In the genomic region with DNA sequence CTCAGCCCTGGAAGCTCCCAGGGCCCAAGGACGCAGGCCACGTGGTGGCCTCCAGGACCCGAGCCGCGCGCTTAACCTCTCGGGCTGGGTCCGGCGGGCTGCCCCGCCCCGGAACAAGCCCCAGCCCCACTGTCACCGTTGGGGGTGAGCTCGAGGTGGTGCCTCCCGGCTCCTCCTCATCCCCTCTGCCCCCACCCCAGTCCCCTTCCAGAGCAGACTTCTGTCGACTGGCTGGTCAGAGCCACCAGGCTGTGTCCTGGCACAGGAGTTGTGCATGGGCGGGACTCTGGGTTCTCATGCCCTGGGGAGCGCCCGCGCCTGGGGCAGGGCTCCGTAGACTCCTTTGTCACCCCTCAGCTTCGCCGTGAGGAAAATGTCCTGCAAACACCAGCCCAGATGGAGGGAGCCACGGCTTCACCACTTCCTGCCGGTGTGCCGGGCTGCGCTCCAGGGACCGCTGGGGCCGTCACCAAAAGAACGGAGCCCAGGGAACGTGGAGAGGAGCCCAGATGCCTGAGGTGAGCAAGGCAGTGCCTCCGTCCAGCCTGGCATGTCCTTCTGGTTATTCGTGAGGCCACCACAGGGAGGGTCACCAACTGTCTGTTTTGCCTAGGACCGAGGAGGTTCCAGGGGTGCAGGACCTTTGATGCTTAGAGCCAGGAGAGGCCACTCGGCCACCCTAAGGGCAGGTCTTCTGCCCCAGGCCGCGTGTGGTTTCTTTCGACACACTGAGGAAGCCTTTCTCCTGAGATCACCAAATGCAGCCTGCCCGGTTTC, we compare ENCODE assay signal across 1 cellular context.
TF ChIP-seq lines count a peak whose summit lies in the region.

No MANE protein-coding gene starts in this region.

TF ChIP-seq in HepG2, 621 proteins besides CTCF, POLR2A, EP300 and RAD21 (continued from another document and continues in another):
- TF ChIP-seq, protein P1, sequence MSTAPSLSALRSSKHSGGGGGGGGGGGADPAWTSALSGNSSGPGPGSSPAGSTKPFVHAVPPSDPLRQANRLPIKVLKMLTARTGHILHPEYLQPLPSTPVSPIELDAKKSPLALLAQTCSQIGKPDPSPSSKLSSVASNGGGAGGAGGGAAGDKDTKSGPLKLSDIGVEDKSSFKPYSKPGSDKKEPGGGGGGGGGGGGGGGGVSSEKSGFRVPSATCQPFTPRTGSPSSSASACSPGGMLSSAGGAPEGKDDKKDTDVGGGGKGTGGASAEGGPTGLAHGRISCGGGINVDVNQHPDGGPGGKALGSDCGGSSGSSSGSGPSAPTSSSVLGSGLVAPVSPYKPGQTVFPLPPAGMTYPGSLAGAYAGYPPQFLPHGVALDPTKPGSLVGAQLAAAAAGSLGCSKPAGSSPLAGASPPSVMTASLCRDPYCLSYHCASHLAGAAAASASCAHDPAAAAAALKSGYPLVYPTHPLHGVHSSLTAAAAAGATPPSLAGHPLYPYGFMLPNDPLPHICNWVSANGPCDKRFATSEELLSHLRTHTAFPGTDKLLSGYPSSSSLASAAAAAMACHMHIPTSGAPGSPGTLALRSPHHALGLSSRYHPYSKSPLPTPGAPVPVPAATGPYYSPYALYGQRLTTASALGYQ (CRISPR knock-in tag; IDR thresholded peaks at IDR 0.05) = peak; percentile 62; the same call in 1 of the 2 replicates
- TF ChIP-seq MEIS1 (CRISPR knock-in tag; IDR thresholded peaks at IDR 0.05; ENCODE audit: borderline replicate concordance) (peak; percentile 79), ZNF350 (CRISPR knock-in tag; IDR thresholded peaks at IDR 0.05; ENCODE audit: borderline replicate concordance, low read depth) (no peak), FIP1L1 (IDR thresholded peaks at IDR 0.05; ENCODE audit: borderline replicate concordance, insufficient read depth, low read depth, low read length) (no peak), DNMT3B (CRISPR knock-in tag; conservative IDR thresholded peaks at IDR 0.05) (no peak), PITX1 (CRISPR knock-in tag; IDR thresholded peaks at IDR 0.05) (peak; percentile 12; the same call in 1 of the 2 replicates), MAFK (conservative IDR thresholded peaks at IDR 0.05 in 1 of 2, IDR thresholded peaks at IDR 0.05 in 1 of 2; ENCODE audit: low read length in 2 of 2) (no peak), FOXJ3 (CRISPR knock-in tag; IDR thresholded peaks at IDR 0.05; ENCODE audit: borderline replicate concordance) (no peak), ZNF570 (CRISPR knock-in tag; IDR thresholded peaks at IDR 0.05; ENCODE audit: borderline replicate concordance) (no peak), DMAP1 (CRISPR knock-in tag; IDR thresholded peaks at IDR 0.05) (peak; percentile 93), CENPT (CRISPR knock-in tag; IDR thresholded peaks at IDR 0.05; ENCODE audit: low read depth) (no peak; the same call in 1 of the 2 replicates), HNRNPK (IDR thresholded peaks at IDR 0.05; ENCODE audit: low read depth, low read length, poor library complexity, severe bottlenecking) (peak; percentile 65), MEF2D (CRISPR knock-in tag; IDR thresholded peaks at IDR 0.05) (no peak), CBX2 (IDR thresholded peaks at IDR 0.05; ENCODE audit: low read depth, low read length) (no peak), CBX2 (CRISPR knock-in tag; IDR thresholded peaks at IDR 0.05; ENCODE audit: low read depth) (no peak), ZNF746 (CRISPR knock-in tag; IDR thresholded peaks at IDR 0.05) (0 out of 2 replicates have a peak, but pooled peaks have one; percentile 36), ZNF879 (CRISPR knock-in tag; IDR thresholded peaks at IDR 0.05) (no peak; the same call in 1 of the 2 replicates), NR2C2 (CRISPR knock-in tag; IDR thresholded peaks at IDR 0.05; ENCODE audit: borderline replicate concordance) (0 out of 2 replicates have a peak, but pooled peaks have one; percentile 43), ZNF382 (CRISPR knock-in tag; IDR thresholded peaks at IDR 0.05; ENCODE audit: borderline replicate concordance) (no peak), ZNF75D (CRISPR knock-in tag; IDR thresholded peaks at IDR 0.05; ENCODE audit: borderline replicate concordance) (no peak), GABPA (IDR thresholded peaks at IDR 0.05; ENCODE audit: low read depth, low read length) (no peak), GABPA (CRISPR knock-in tag; IDR thresholded peaks at IDR 0.05; ENCODE audit: low read depth) (peak; percentile 68), ZNF616 (CRISPR knock-in tag; IDR thresholded peaks at IDR 0.05; ENCODE audit: low read depth) (no peak), XRCC5 (optimal IDR thresholded peaks at IDR 0.05; ENCODE audit: low read length) (no peak), SP4 (CRISPR knock-in tag; IDR thresholded peaks at IDR 0.05) (no peak; the same call in 1 of the 2 replicates), ARNT (IDR thresholded peaks at IDR 0.05) (no peak), ZNF790 (CRISPR knock-in tag; IDR thresholded peaks at IDR 0.05; ENCODE audit: borderline replicate concordance) (no peak), NFKB2 (CRISPR knock-in tag; IDR thresholded peaks at IDR 0.05; ENCODE audit: borderline replicate concordance) (peak; percentile 86), POLR2AphosphoS2 (IDR thresholded peaks at IDR 0.05; ENCODE audit: low read depth, low read length) (no peak)
- TF ChIP-seq, protein P2, sequence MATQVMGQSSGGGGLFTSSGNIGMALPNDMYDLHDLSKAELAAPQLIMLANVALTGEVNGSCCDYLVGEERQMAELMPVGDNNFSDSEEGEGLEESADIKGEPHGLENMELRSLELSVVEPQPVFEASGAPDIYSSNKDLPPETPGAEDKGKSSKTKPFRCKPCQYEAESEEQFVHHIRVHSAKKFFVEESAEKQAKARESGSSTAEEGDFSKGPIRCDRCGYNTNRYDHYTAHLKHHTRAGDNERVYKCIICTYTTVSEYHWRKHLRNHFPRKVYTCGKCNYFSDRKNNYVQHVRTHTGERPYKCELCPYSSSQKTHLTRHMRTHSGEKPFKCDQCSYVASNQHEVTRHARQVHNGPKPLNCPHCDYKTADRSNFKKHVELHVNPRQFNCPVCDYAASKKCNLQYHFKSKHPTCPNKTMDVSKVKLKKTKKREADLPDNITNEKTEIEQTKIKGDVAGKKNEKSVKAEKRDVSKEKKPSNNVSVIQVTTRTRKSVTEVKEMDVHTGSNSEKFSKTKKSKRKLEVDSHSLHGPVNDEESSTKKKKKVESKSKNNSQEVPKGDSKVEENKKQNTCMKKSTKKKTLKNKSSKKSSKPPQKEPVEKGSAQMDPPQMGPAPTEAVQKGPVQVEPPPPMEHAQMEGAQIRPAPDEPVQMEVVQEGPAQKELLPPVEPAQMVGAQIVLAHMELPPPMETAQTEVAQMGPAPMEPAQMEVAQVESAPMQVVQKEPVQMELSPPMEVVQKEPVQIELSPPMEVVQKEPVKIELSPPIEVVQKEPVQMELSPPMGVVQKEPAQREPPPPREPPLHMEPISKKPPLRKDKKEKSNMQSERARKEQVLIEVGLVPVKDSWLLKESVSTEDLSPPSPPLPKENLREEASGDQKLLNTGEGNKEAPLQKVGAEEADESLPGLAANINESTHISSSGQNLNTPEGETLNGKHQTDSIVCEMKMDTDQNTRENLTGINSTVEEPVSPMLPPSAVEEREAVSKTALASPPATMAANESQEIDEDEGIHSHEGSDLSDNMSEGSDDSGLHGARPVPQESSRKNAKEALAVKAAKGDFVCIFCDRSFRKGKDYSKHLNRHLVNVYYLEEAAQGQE (IDR thresholded peaks at IDR 0.05; ENCODE audit: borderline replicate concordance in 1 of 2, low read depth in 1 of 2, low read length in 2 of 2) = no peak; a peak in 1 of 4 replicates
- TF ChIP-seq, protein P3, sequence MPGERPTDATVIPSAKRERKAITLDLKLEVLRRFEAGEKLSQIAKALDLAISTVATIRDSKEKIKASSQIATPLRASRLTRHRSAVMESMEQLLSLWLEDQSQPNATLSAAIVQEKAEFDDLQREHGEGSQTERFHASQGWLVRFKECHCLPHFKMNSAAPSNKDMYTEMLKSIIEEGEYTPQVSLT (CRISPR knock-in tag; IDR thresholded peaks at IDR 0.05; ENCODE audit: borderline replicate concordance, low read depth) = no peak
- TF ChIP-seq, protein P4, sequence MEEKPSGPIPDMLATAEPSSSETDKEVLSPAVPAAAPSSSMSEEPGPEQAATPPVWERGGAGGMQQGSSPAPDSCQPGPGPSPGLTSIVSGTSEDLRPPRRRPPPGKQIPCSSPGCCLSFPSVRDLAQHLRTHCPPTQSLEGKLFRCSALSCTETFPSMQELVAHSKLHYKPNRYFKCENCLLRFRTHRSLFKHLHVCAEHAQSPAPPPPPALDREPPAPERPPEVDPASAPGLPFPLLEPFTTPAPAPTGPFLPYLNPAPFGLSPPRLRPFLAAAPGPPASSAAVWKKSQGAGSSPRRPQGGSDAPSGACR (CRISPR knock-in tag; IDR thresholded peaks at IDR 0.05) = no peak
- TF ChIP-seq, protein P5, sequence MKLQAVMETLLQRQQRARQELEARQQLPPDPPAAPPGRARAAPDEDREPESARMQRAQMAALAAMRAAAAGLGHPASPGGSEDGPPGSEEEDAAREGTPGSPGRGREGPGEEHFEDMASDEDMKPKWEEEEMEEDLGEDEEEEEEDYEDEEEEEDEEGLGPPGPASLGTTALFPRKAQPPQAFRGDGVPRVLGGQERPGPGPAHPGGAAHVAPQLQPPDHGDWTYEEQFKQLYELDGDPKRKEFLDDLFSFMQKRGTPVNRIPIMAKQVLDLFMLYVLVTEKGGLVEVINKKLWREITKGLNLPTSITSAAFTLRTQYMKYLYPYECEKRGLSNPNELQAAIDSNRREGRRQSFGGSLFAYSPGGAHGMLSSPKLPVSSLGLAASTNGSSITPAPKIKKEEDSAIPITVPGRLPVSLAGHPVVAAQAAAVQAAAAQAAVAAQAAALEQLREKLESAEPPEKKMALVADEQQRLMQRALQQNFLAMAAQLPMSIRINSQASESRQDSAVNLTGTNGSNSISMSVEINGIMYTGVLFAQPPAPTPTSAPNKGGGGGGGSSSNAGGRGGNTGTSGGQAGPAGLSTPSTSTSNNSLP (IDR thresholded peaks at IDR 0.05; ENCODE audit: low read depth, low read length) = no peak
- TF ChIP-seq, protein P6, sequence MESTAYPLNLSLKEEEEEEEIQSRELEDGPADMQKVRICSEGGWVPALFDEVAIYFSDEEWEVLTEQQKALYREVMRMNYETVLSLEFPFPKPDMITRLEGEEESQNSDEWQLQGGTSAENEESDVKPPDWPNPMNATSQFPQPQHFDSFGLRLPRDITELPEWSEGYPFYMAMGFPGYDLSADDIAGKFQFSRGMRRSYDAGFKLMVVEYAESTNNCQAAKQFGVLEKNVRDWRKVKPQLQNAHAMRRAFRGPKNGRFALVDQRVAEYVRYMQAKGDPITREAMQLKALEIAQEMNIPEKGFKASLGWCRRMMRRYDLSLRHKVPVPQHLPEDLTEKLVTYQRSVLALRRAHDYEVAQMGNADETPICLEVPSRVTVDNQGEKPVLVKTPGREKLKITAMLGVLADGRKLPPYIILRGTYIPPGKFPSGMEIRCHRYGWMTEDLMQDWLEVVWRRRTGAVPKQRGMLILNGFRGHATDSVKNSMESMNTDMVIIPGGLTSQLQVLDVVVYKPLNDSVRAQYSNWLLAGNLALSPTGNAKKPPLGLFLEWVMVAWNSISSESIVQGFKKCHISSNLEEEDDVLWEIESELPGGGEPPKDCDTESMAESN (CRISPR knock-in tag; conservative IDR thresholded peaks at IDR 0.05) = 0 out of 2 replicates have a peak, but pooled peaks have one; percentile 43
- TF ChIP-seq, protein P7, sequence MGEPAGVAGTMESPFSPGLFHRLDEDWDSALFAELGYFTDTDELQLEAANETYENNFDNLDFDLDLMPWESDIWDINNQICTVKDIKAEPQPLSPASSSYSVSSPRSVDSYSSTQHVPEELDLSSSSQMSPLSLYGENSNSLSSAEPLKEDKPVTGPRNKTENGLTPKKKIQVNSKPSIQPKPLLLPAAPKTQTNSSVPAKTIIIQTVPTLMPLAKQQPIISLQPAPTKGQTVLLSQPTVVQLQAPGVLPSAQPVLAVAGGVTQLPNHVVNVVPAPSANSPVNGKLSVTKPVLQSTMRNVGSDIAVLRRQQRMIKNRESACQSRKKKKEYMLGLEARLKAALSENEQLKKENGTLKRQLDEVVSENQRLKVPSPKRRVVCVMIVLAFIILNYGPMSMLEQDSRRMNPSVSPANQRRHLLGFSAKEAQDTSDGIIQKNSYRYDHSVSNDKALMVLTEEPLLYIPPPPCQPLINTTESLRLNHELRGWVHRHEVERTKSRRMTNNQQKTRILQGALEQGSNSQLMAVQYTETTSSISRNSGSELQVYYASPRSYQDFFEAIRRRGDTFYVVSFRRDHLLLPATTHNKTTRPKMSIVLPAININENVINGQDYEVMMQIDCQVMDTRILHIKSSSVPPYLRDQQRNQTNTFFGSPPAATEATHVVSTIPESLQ (CRISPR knock-in tag; conservative IDR thresholded peaks at IDR 0.05) = no peak
- TF ChIP-seq, protein P8, sequence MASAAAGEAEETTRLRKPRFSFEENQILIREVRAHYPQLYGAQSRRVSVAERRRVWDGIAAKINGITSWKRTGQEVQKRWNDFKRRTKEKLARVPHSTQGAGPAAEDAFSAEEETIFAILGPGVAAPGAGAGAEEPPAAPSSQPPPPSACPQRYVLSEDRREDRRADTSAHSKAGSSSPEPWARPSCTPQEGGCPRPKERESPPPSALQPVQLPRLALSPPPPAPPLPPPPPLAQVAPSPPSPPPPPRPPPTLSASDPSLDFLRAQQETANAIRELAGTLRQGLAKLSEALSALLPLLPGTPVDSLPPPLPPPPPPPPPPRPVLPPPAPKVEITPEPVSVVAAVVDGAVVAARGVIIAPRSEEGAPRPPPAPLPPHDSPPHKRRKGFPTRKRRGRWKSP (CRISPR knock-in tag; IDR thresholded peaks at IDR 0.05) = no peak; the same call in 1 of the 2 replicates
- TF ChIP-seq, protein P9, sequence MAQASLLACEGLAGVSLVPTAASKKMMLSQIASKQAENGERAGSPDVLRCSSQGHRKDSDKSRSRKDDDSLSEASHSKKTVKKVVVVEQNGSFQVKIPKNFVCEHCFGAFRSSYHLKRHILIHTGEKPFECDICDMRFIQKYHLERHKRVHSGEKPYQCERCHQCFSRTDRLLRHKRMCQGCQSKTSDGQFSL (CRISPR knock-in tag; IDR thresholded peaks at IDR 0.05) = peak; percentile 40; the same call in 1 of the 2 replicates
- TF ChIP-seq, protein P10, sequence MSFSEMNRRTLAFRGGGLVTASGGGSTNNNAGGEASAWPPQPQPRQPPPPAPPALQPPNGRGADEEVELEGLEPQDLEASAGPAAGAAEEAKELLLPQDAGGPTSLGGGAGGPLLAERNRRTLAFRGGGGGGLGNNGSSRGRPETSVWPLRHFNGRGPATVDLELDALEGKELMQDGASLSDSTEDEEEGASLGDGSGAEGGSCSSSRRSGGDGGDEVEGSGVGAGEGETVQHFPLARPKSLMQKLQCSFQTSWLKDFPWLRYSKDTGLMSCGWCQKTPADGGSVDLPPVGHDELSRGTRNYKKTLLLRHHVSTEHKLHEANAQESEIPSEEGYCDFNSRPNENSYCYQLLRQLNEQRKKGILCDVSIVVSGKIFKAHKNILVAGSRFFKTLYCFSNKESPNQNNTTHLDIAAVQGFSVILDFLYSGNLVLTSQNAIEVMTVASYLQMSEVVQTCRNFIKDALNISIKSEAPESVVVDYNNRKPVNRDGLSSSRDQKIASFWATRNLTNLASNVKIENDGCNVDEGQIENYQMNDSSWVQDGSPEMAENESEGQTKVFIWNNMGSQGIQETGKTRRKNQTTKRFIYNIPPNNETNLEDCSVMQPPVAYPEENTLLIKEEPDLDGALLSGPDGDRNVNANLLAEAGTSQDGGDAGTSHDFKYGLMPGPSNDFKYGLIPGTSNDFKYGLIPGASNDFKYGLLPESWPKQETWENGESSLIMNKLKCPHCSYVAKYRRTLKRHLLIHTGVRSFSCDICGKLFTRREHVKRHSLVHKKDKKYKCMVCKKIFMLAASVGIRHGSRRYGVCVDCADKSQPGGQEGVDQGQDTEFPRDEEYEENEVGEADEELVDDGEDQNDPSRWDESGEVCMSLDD (CRISPR knock-in tag; IDR thresholded peaks at IDR 0.05; ENCODE audit: borderline replicate concordance) = no peak
